In genomic region chr21:9593646-9594045, GRCh38 we compare ENCODE assay signal across 4 cellular contexts.
A peak's percentile ranks its signal among the peaks of the same experiment; 100 is the strongest.
DNase-seq lines count a peak whose midpoint lies in the region; ATAC-seq and TF ChIP-seq lines count a peak whose summit lies in the region.
"Not testable (repeated sequence)": the region's sequence is repeated elsewhere in the genome, so short reads cannot be mapped to it uniquely, and the experiment has no call there.

No MANE protein-coding gene starts in this region.

- not testable (repeated sequence) for H3K27me3 Mint-ChIP-seq in chondrocyte (ENCODE audit: low read depth); natural killer cell treated with Interleukin-12 subunit alpha and Interleukin-12 subunit beta and Interleukin-15 and Interleukin-18, amount 100 ng/mL, for 72 hours

- 77 to 86% (median 77%) methylated on average over 9 to 16 of the region's 27 CpGs; no CpG with 5 or more reads in 2 of the 5 donors for WGBS in spleen, 5 donors
- 80 to 82% methylated on average over 13 to 16 of the region's 27 CpGs for WGBS in aorta, 2 donors

- intact Hi-C loops in spleen (cut with DNase I; ENCODE audit: low total_unique reads); aorta (cut with DNase I): not testable (repeated sequence)

- peak; percentile 96 for DNase-seq in chondrocyte (ENCODE audit: low spot score)
- peak; percentile 59 for DNase-seq in natural killer cell treated with Interleukin-12 subunit alpha and Interleukin-12 subunit beta and Interleukin-15 and Interleukin-18, amount 100 ng/mL, for 72 hours (ENCODE audit: low spot score)
- DNase-seq in spleen: peak; percentile 64
- DNase-seq in aorta: peak; percentile 29 to 67

- H3K4me3 ChIP-seq in spleen; aorta (ENCODE audit: low read length in 2 of 2): not testable (repeated sequence)

- H3K9me3 Mint-ChIP-seq in chondrocyte (ENCODE audit: low read depth); natural killer cell treated with Interleukin-12 subunit alpha and Interleukin-12 subunit beta and Interleukin-15 and Interleukin-18, amount 100 ng/mL, for 72 hours: not testable (repeated sequence)

- H3K4me3 Mint-ChIP-seq in chondrocyte (ENCODE audit: unreplicated experiment); natural killer cell treated with Interleukin-12 subunit alpha and Interleukin-12 subunit beta and Interleukin-15 and Interleukin-18, amount 100 ng/mL, for 72 hours: not testable (repeated sequence)

- not testable (repeated sequence) for H3K36me3 ChIP-seq in spleen; aorta (ENCODE audit: control insufficient read depth in 1 of 2, insufficient read depth in 2 of 2, low read length in 1 of 2)

- H3K9me3 ChIP-seq in spleen; aorta (ENCODE audit: control insufficient read depth, low read length): not testable (repeated sequence)

- not testable (repeated sequence) for TF ChIP-seq CTCF in chondrocyte (IDR thresholded peaks at IDR 0.05); spleen (IDR thresholded peaks at IDR 0.05 in 8 of 11, conservative IDR thresholded peaks at IDR 0.05 in 3 of 11)

- H3K27ac ChIP-seq in spleen; aorta (ENCODE audit: low read depth in 1 of 2, low read length in 2 of 2): not testable (repeated sequence)

- not testable (repeated sequence) for H3K36me3 Mint-ChIP-seq in chondrocyte (ENCODE audit: low read depth); natural killer cell treated with Interleukin-12 subunit alpha and Interleukin-12 subunit beta and Interleukin-15 and Interleukin-18, amount 100 ng/mL, for 72 hours

- H3K4me1 ChIP-seq in spleen; aorta (ENCODE audit: control insufficient read depth in 1 of 2, insufficient read depth in 2 of 2, low read length in 2 of 2): not testable (repeated sequence)

- not testable (repeated sequence) for ATAC-seq in natural killer cell treated with Interleukin-12 subunit alpha and Interleukin-12 subunit beta and Interleukin-15 and Interleukin-18, amount 100 ng/mL, for 72 hours; aorta (ENCODE audit: low FRiP score)

- not testable (repeated sequence) for H3K27me3 ChIP-seq in spleen (replicated peaks in 1 of 7); aorta (ENCODE audit: control insufficient read depth in 1 of 2, insufficient read depth in 2 of 2, low read length in 1 of 2)

- TF ChIP-seq POLR2A in spleen (IDR thresholded peaks at IDR 0.05): not testable (repeated sequence)

- H3K4me1 Mint-ChIP-seq in chondrocyte (ENCODE audit: low read depth); natural killer cell treated with Interleukin-12 subunit alpha and Interleukin-12 subunit beta and Interleukin-15 and Interleukin-18, amount 100 ng/mL, for 72 hours (ENCODE audit: low read depth in 2 of 2): not testable (repeated sequence)

- H3K27ac Mint-ChIP-seq in chondrocyte (ENCODE audit: unreplicated experiment); natural killer cell treated with Interleukin-12 subunit alpha and Interleukin-12 subunit beta and Interleukin-15 and Interleukin-18, amount 100 ng/mL, for 72 hours: not testable (repeated sequence)
